ENCODE assay signal across 8 cellular contexts in the genomic region with DNA sequence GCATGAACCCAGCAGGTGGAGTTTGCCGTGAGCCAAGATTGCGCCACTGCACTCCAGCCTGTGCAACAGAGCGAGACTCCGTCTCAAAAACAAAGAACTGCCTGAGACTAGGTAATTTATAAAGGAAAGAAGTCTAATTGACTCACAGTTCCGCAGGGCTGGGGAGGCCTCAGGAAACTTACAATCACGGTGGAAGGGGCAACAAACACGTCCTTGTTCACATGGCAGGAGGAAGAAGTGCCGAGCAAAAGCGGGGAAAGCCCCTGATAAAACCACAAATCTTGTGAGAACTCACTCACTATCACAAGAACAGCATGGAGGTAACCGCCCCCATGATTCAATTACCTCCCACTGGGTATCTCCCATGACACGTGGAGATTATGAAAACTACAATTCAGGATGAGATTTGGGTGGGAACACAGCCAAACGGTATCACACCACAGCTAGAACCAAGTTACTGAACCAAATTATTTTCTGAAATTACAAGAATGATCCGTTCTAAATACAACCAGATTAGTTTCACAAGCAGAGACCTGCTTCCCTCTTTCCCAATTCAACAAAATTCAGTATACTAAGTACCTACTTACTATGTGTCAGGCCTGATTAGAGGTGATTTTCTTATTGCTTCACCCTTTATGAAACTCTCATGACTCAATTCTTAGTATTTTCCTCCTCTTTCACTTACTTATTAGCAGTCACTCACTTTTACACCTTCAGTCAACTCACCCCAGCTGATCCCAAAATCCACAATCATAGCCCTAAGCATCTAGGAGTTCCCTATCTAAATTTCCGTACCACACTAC. TPM values are rescaled to one million over a fixed set of nuclear protein-coding genes. Genes with fewer than 3 reads are reported as not detected.
DNase-seq lines count a peak whose midpoint lies in the region; ATAC-seq and TF ChIP-seq lines count a peak whose summit lies in the region.

No MANE protein-coding gene starts in this region.

- no peaks in the 10 kb centered on the region for H3K36me3 ChIP-seq in adipocyte (ENCODE audit: control insufficient read depth, insufficient read depth, low read length, severe bottlenecking)
- no peaks in the 10 kb centered on the region for H3K36me3 ChIP-seq in BE2C

- no peak overlapping the region for H3K4me3 ChIP-seq in GM12865 (ENCODE audit: low read depth, low read length)
- no peak overlapping the region for H3K4me3 ChIP-seq in adipocyte (ENCODE audit: low read length)
- H3K4me3 ChIP-seq in BE2C (ENCODE audit: low read depth, low read length): no peak overlapping the region

- H3K9me3 ChIP-seq in adipocyte (ENCODE audit: control insufficient read depth, low read length) (no peaks in the 10 kb centered on the region), BE2C (no peaks in the 10 kb centered on the region)

- ATAC-seq in HG03159 (IDR thresholded peaks at IDR 0.05; ENCODE audit: unreplicated experiment) (no peak), HG02678 (IDR thresholded peaks at IDR 0.05; ENCODE audit: unreplicated experiment) (no peak)

- TF ChIP-seq CTCF in GM12865 (IDR thresholded peaks at IDR 0.05; ENCODE audit: insufficient read depth, low read depth, low read length, missing control alignments) (no peak), BE2C (IDR thresholded peaks at IDR 0.05; ENCODE audit: low read depth, low read length) (no peak)

- intact Hi-C loops in posterior cingulate gyrus (cut with DNase I): no loop called here

- H3K9ac ChIP-seq in adipocyte (ENCODE audit: low read length): no peak overlapping the region

- peaks cover 23% of the 10 kb centered on the region for H3K4me1 ChIP-seq in adipocyte (ENCODE audit: control insufficient read depth, insufficient read depth, low read length)
- H3K4me1 ChIP-seq in BE2C: peaks cover 2% of the 10 kb centered on the region; the same call in 1 of the 2 replicates

- peak; percentile 80 for DNase-seq in GM12865 (ENCODE audit: low read depth)
- DNase-seq in T follicular helper cell (ENCODE audit: low read depth): peak; percentile 41
- DNase-seq in adipocyte (ENCODE audit: low read depth): peak; percentile 52
- DNase-seq in stimulated activated CD4-positive, alpha-beta T cell treated with anti-CD3 and anti-CD28 coated beads, Interleukin-12 subunit alpha, Interleukin-12 subunit beta, amount 100 ng/mL, for 4 hours: peak; percentile 58
- no peak for DNase-seq in BE2C
- no peak for DNase-seq in posterior cingulate gyrus

- H3K27me3 ChIP-seq in adipocyte (replicated peaks; ENCODE audit: control insufficient read depth, insufficient read depth, low read length): no peaks in the 10 kb centered on the region
- H3K27me3 ChIP-seq in BE2C: no peaks in the 10 kb centered on the region

RNA-seq across cellular contexts. Expression of a gene that starts 8.4 kb away (rescaled TPM):
- polyA plus RNA-seq in BE2C (2012; ENCODE audit: insufficient read depth, insufficient read length, low read depth): 22.3 TPM

Comparison
In these comparisons a context has a peak if more than half of its experiments do, and no peak if none do; other contexts are left out.
1. DNase-seq: peak in GM12865 (single experiment), T follicular helper cell (single experiment), adipocyte (single experiment) and stimulated activated CD4-positive, alpha-beta T cell treated with anti-CD3 and anti-CD28 coated beads, Interleukin-12 subunit alpha, Interleukin-12 subunit beta, amount 100 ng/mL, for 4 hours (single experiment); none in BE2C (single experiment) and posterior cingulate gyrus (0 of 10).